In genomic region chr7:130913721-130914588, GRCh38 we compare ENCODE assay signal across 9 cellular contexts.
A peak's percentile ranks its signal among the peaks of the same experiment; 100 is the strongest.
DNase-seq lines count a peak whose midpoint lies in the region; ATAC-seq and TF ChIP-seq lines count a peak whose summit lies in the region.
"Had no signal": no experiment of that assay in that cellular context is flagged by ENCODE, and none has a peak within 500 bp of the region (broad histone marks: within the 10 kb centered on the region; RNA-seq: fewer than 3 reads in every experiment).

No MANE protein-coding gene starts in this region.

- H3K27ac ChIP-seq in ACC112 (ENCODE audit: low read depth, low read length): peak overlapping the region; percentile 99
- H3K27ac ChIP-seq in ascending aorta: peak overlapping the region; percentile 94 to 96
- H3K27ac ChIP-seq: cardiac muscle cell had no signal

- H3K79me2 ChIP-seq in ACC112 (ENCODE audit: control insufficient read depth, insufficient read depth, low read length, unreplicated experiment): peaks cover 85% of the 10 kb centered on the region

- H2AFZ ChIP-seq in ACC112 (ENCODE audit: low read length, unreplicated experiment): no peak overlapping the region

- H3K4me1 ChIP-seq in ACC112 (ENCODE audit: control insufficient read depth, insufficient read depth, low read length, unreplicated experiment) (peaks cover 65% of the 10 kb centered on the region), ascending aorta (peaks cover 13 to 69% of the 10 kb centered on the region in 2 donors)

- H3K27ac Mint-ChIP-seq in mesothelial cell of epicardium: no peak overlapping the region

- TF ChIP-seq CTCF in ascending aorta (IDR thresholded peaks at IDR 0.05) (no peak), mesothelial cell of epicardium (IDR thresholded peaks at IDR 0.05; ENCODE audit: unreplicated experiment) (no peak)

- H3K36me3 Mint-ChIP-seq in mesothelial cell of epicardium: no peaks in the 10 kb centered on the region

- no peaks in the 10 kb centered on the region for H3K9me3 ChIP-seq in ascending aorta

- H3K27me3 ChIP-seq in ACC112 (ENCODE audit: insufficient read depth, low read length) (no peaks in the 10 kb centered on the region), ascending aorta (no peaks in the 10 kb centered on the region)
- H3K27me3 ChIP-seq: cardiac muscle cell had no signal

- peaks cover 25% of the 10 kb centered on the region for H3K4me1 Mint-ChIP-seq in mesothelial cell of epicardium

- DNase-seq in ascending aorta (ENCODE audit: low spot score in 2 of 2): peak in 1 of 2 donors; percentile 27
- no peak for DNase-seq in mesothelial cell of epicardium (ENCODE audit: low spot score in 2 of 2, unreplicated experiment in 2 of 2)
- DNase-seq in NCI-H2081 (lab: John Stamatoyannopoulos, UW): no peak
- no peak for DNase-seq in AG08396 (ENCODE audit: low spot score)
- no peak for DNase-seq in NCI-H82 treated with DMSO at 0.1 percent for 48 hours (lab: John Stamatoyannopoulos, UW; ENCODE audit: unreplicated experiment)

- H3K4me3 ChIP-seq in ACC112 (ENCODE audit: low read depth, low read length): peak overlapping the region; percentile 94
- H3K4me3 ChIP-seq in ascending aorta: peak overlapping the region; percentile 30 to 67
- H3K4me3 ChIP-seq: cardiac muscle cell had no signal

- H3K4me3 Mint-ChIP-seq in mesothelial cell of epicardium: peak overlapping the region; percentile 53

- intact Hi-C loops in ascending aorta (cut with DNase I): loop anchor here (1.0 kb wide), 1 partner anchor 21 kb away; no protein-coding TSS in a partner anchor

- H3K27me3 Mint-ChIP-seq in mesothelial cell of epicardium (ENCODE audit: low read depth): no peaks in the 10 kb centered on the region

- no peaks in the 10 kb centered on the region for H3K9me3 Mint-ChIP-seq in mesothelial cell of epicardium

- H3K36me3 ChIP-seq in ACC112 (ENCODE audit: insufficient read depth, low read length): peaks cover 27% of the 10 kb centered on the region
- H3K36me3 ChIP-seq in ascending aorta: no peaks in the 10 kb centered on the region
- H3K36me3 ChIP-seq: cardiac muscle cell had no signal

- ATAC-seq in HG03097 (IDR thresholded peaks at IDR 0.05; ENCODE audit: low FRiP score, unreplicated experiment) (peak; percentile 8), GM19455 (IDR thresholded peaks at IDR 0.05; ENCODE audit: unreplicated experiment) (no peak)
